ENCODE assay signal across 9 cellular contexts in genomic region chr16:87560428-87561199, GRCh38. TPM values are rescaled to one million over a fixed set of nuclear protein-coding genes. Genes with fewer than 3 reads are reported as not detected.
DNase-seq lines count a peak whose midpoint lies in the region; ATAC-seq and FAIRE-seq lines count a peak whose summit lies in the region.
"Had no signal": no experiment of that assay in that cellular context is flagged by ENCODE, and none has a peak within 500 bp of the region (broad histone marks: within the 10 kb centered on the region; RNA-seq: fewer than 3 reads in every experiment).

No MANE protein-coding gene starts in this region.

- H3K36me3 Mint-ChIP-seq in immature natural killer cell: no peaks in the 10 kb centered on the region
- no peaks in the 10 kb centered on the region for H3K36me3 Mint-ChIP-seq in activated T-helper 2 cell treated with anti-CD3 and anti-CD28 coated beads, Interferon-gamma antibody, Interleukin-2, Interleukin-4, amounts not matched to agents 10 μg/mL and 5 μg/mL and 100 μg/mL, durations not matched to agents 14 hours and 24 hours and 36 hours (ENCODE audit: low read depth)

- intact Hi-C loops in activated T-helper 2 cell treated with anti-CD3 and anti-CD28 coated beads, Interferon-gamma antibody, Interleukin-2, Interleukin-4, amounts not matched to agents 10 μg/mL and 5 μg/mL and 100 μg/mL, durations not matched to agents 14 hours and 24 hours and 36 hours (cut with micrococcal nuclease): no loop called here

- H3K4me1 Mint-ChIP-seq in immature natural killer cell: no peaks in the 10 kb centered on the region
- no peaks in the 10 kb centered on the region for H3K4me1 Mint-ChIP-seq in activated T-helper 2 cell treated with anti-CD3 and anti-CD28 coated beads, Interferon-gamma antibody, Interleukin-2, Interleukin-4, amounts not matched to agents 10 μg/mL and 5 μg/mL and 100 μg/mL, durations not matched to agents 14 hours and 24 hours and 36 hours (ENCODE audit: low read depth)

- no peak for ATAC-seq in GM21737 (IDR thresholded peaks at IDR 0.05; ENCODE audit: unreplicated experiment)
- ATAC-seq in GM18858 (IDR thresholded peaks at IDR 0.05; ENCODE audit: unreplicated experiment): no peak

- peaks cover 0 to 1% (median 0%) of the 10 kb centered on the region in 6 donors for H3K9me3 Mint-ChIP-seq in immature natural killer cell
- H3K9me3 Mint-ChIP-seq in activated T-helper 2 cell treated with anti-CD3 and anti-CD28 coated beads, Interferon-gamma antibody, Interleukin-2, Interleukin-4, amounts not matched to agents 10 μg/mL and 5 μg/mL and 100 μg/mL, durations not matched to agents 14 hours and 24 hours and 36 hours: peaks cover 12% of the 10 kb centered on the region

- H3K27ac Mint-ChIP-seq in immature natural killer cell: peak overlapping the region in 1 of 6 donors; percentile 46
- H3K27ac Mint-ChIP-seq in activated T-helper 2 cell treated with anti-CD3 and anti-CD28 coated beads, Interferon-gamma antibody, Interleukin-2, Interleukin-4, amounts not matched to agents 10 μg/mL and 5 μg/mL and 100 μg/mL, durations not matched to agents 14 hours and 24 hours and 36 hours: no peak overlapping the region

- peak; percentile 35 for DNase-seq in AG08395 (ENCODE audit: low spot score)
- peak; percentile 32 for DNase-seq in GM18507 (ENCODE audit: extremely low spot score, insufficient read length, low read depth)
- DNase-seq in UCSD-AML1 (lab: John Stamatoyannopoulos, UW; ENCODE audit: unreplicated experiment): peak; percentile 33
- DNase-seq in immature natural killer cell: peak; percentile 19 to 28 (median 24)
- no peak for DNase-seq in activated T-helper 2 cell treated with anti-CD3 and anti-CD28 coated beads, Interferon-gamma antibody, Interleukin-2, Interleukin-4, amounts not matched to agents 10 μg/mL and 5 μg/mL and 100 μg/mL, durations not matched to agents 14 hours and 24 hours and 36 hours (ENCODE audit: low spot score)
- no peak for DNase-seq in mucosa of gallbladder (ENCODE audit: low spot score)

- no peak for FAIRE-seq in GM18507 (lab: Jason Lieb, UNC)
- FAIRE-seq: keratinocyte had no signal

- no peak overlapping the region for H3K4me3 Mint-ChIP-seq in immature natural killer cell
- H3K4me3 Mint-ChIP-seq in activated T-helper 2 cell treated with anti-CD3 and anti-CD28 coated beads, Interferon-gamma antibody, Interleukin-2, Interleukin-4, amounts not matched to agents 10 μg/mL and 5 μg/mL and 100 μg/mL, durations not matched to agents 14 hours and 24 hours and 36 hours (ENCODE audit: low read depth): no peak overlapping the region

- peaks cover 0 to 4% (median 2%) of the 10 kb centered on the region in 3 donors for H3K27me3 Mint-ChIP-seq in immature natural killer cell (ENCODE audit: low read depth in 3 of 3)
- peaks cover 5% of the 10 kb centered on the region for H3K27me3 Mint-ChIP-seq in activated T-helper 2 cell treated with anti-CD3 and anti-CD28 coated beads, Interferon-gamma antibody, Interleukin-2, Interleukin-4, amounts not matched to agents 10 μg/mL and 5 μg/mL and 100 μg/mL, durations not matched to agents 14 hours and 24 hours and 36 hours (ENCODE audit: low read depth)

RNA-seq across cellular contexts. Expression of gene JPH3, which starts 41.7 kb away (rescaled TPM):
- not detected for polyA plus RNA-seq in immature natural killer cell
- 0.11 and 0.16 TPM in 2 replicates for total RNA-seq in activated T-helper 2 cell treated with anti-CD3 and anti-CD28 coated beads, Interferon-gamma antibody, Interleukin-2, Interleukin-4, amounts not matched to agents 10 μg/mL and 5 μg/mL and 100 μg/mL, durations not matched to agents 14 hours and 24 hours and 36 hours
- total RNA-seq in mucosa of gallbladder: 0.32 TPM
- polyA plus RNA-seq: keratinocyte had no signal

Comparison
In these comparisons a context has a peak if more than half of its experiments do, and no peak if none do; other contexts are left out.
1. DNase-seq: peak in AG08395 (single experiment), GM18507 (single experiment), UCSD-AML1 (single experiment) and immature natural killer cell (3 of 3); none in activated T-helper 2 cell treated with anti-CD3 and anti-CD28 coated beads, Interferon-gamma antibody, Interleukin-2, Interleukin-4, amounts not matched to agents 10 μg/mL and 5 μg/mL and 100 μg/mL, durations not matched to agents 14 hours and 24 hours and 36 hours (single experiment) and mucosa of gallbladder (single experiment).